8 cellular contexts compared by ENCODE assay signal in the genomic region with DNA sequence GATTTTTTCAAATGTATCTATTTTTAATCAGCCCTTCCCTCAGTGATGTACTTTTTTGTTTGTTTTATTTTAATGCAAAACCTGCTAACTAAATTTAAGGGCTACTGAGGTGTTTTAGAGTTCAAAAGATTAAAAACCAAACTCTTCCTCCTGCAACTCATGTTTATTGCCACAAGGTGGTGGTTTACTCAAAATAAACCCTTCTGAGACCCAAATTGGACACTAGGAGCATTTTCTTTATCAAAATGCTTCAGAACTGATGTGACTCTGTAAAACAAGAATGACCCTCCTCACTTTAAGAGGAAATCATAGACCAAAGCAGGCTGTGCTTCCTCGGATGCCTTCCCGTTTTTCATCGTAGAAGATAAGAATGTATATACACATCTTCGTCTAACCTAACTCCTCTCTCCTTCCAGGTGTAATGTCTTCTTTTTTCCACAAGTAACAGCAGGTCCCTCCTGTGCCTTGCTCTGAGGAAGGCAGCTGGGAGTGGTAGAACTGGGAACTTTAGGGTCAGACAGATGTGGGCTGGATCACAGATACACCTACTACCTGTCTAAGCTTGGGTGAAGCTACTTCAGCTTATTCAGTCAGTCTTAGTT. TPM values are rescaled to one million over a fixed set of nuclear protein-coding genes. Genes with fewer than 3 reads are reported as not detected.
A peak's percentile ranks its signal among the peaks of the same experiment; 100 is the strongest.
DNase-seq lines count a peak whose midpoint lies in the region; ATAC-seq, FAIRE-seq and TF ChIP-seq lines count a peak whose summit lies in the region.

No MANE protein-coding gene starts in this region.

- H3K4me3 ChIP-seq in CD8-positive, alpha-beta T cell (ENCODE audit: low read depth, low read length): no peak overlapping the region
- H3K4me3 ChIP-seq in kidney (ENCODE audit: low read length in 2 of 2): no peak overlapping the region

- no peak overlapping the region for H3K27ac Mint-ChIP-seq in CD8-positive, alpha-beta T cell
- no peak overlapping the region for H3K27ac Mint-ChIP-seq in HFFc6
- peak overlapping the region; percentile 88 for H3K27ac Mint-ChIP-seq in WTC11

- H3K27me3 Mint-ChIP-seq in CD8-positive, alpha-beta T cell (ENCODE audit: low read depth): no peaks in the 10 kb centered on the region
- H3K27me3 Mint-ChIP-seq in HFFc6 (ENCODE audit: insufficient read depth): peaks cover 15% of the 10 kb centered on the region
- H3K27me3 Mint-ChIP-seq in WTC11 (ENCODE audit: low read depth): no peaks in the 10 kb centered on the region; the same call in 1 of the 2 replicates

- H3K9ac ChIP-seq in kidney (ENCODE audit: low read length in 2 of 2): no peak overlapping the region

- H3K4me1 ChIP-seq in CD8-positive, alpha-beta T cell (ENCODE audit: insufficient read depth, low read length): peaks cover 6% of the 10 kb centered on the region
- H3K4me1 ChIP-seq in kidney (ENCODE audit: control insufficient read depth in 1 of 2, insufficient read depth in 1 of 2, low read depth in 1 of 2, low read length in 2 of 2): peaks cover 0 to 5% of the 10 kb centered on the region in 2 donors

- H3K9me3 Mint-ChIP-seq in CD8-positive, alpha-beta T cell: no peaks in the 10 kb centered on the region
- H3K9me3 Mint-ChIP-seq in HFFc6 (no peaks in the 10 kb centered on the region), WTC11 (no peaks in the 10 kb centered on the region)

- POLR2A ChIA-PET in CD8-positive, alpha-beta T cell (lab: Charles Lee): no interaction called here
- POLR2A ChIA-PET in WTC11 (lab: Charles Lee): no interaction called here

- no peak for ATAC-seq in CD8-positive, alpha-beta T cell
- ATAC-seq in WTC11: no peak
- ATAC-seq in HG03432 (IDR thresholded peaks at IDR 0.05; ENCODE audit: unreplicated experiment): no peak
- no peak for ATAC-seq in GM19328 (IDR thresholded peaks at IDR 0.05; ENCODE audit: unreplicated experiment)
- ATAC-seq in GM18517 (IDR thresholded peaks at IDR 0.05; ENCODE audit: unreplicated experiment): no peak

- peaks cover 24% of the 10 kb centered on the region for H3K4me1 Mint-ChIP-seq in CD8-positive, alpha-beta T cell (ENCODE audit: low read depth)
- H3K4me1 Mint-ChIP-seq in HFFc6 (ENCODE audit: low read depth): peaks cover 27% of the 10 kb centered on the region
- H3K4me1 Mint-ChIP-seq in WTC11: peaks cover 39% of the 10 kb centered on the region

- TF ChIP-seq CTCF in CD8-positive, alpha-beta T cell (IDR thresholded peaks at IDR 0.05): peak; percentile 62
- peak; percentile 81 for TF ChIP-seq CTCF in HFFc6 (IDR thresholded peaks at IDR 0.05)
- 0 out of 2 replicates have a peak, but pooled peaks have one; percentile 30 for TF ChIP-seq CTCF in WTC11 (IDR thresholded peaks at IDR 0.05)
- peak; percentile 62 for TF ChIP-seq CTCF in kidney (IDR thresholded peaks at IDR 0.05; ENCODE audit: borderline replicate concordance, extremely low read depth, insufficient read depth)

- peaks cover 2% of the 10 kb centered on the region for H3K36me3 Mint-ChIP-seq in CD8-positive, alpha-beta T cell
- H3K36me3 Mint-ChIP-seq in HFFc6 (ENCODE audit: low read depth) (no peaks in the 10 kb centered on the region), WTC11 (no peaks in the 10 kb centered on the region)

- CTCF ChIA-PET in CD8-positive, alpha-beta T cell (lab: Charles Lee): interaction anchor here (0.8 kb wide), 1 partner anchor 170 kb away, joined by 3 read pairs; no protein-coding TSS in a partner anchor
- CTCF ChIA-PET in WTC11 (lab: Charles Lee): interaction anchor here (0.7 to 3.0 kb wide), 8 partner anchors 10 to 145 kb away, joined by 3 to 22 read pairs (median 4); partner anchors contain the start of gene ARMC8

- no peak for DNase-seq in CD8-positive, alpha-beta T cell
- peak; percentile 45 for DNase-seq in HFFc6
- DNase-seq in WTC11 (ENCODE audit: low spot score): no peak
- DNase-seq in kidney: no peak
- no peak for DNase-seq in activated CD4-positive, alpha-beta T cell treated with anti-CD3 and anti-CD28 coated beads, Interleukin-2, amount 50 U/mL, for 1 hour

- H3K9me3 ChIP-seq in CD8-positive, alpha-beta T cell (ENCODE audit: low read length): no peaks in the 10 kb centered on the region
- H3K9me3 ChIP-seq in kidney (ENCODE audit: control insufficient read depth in 1 of 2, low read length in 2 of 2): no peaks in the 10 kb centered on the region

- FAIRE-seq in kidney (lab: Jason Lieb, UNC): peak; percentile 62

- intact Hi-C loops in CD8-positive, alpha-beta T cell (cut with DNase I, micrococcal nuclease): loop anchor here (5.0 to 10.0 kb wide), 3 partner anchors 260 to 590 kb away; partner anchors contain the start of genes CEP70 (in 1 of the 2) and PIK3CB (in 1 of the 2)
- intact Hi-C loops in kidney (cut with DNase I): loop anchor here (10.0 kb wide), 1 partner anchor 92 kb away; no protein-coding TSS in a partner anchor

- H3K27me3 ChIP-seq in CD8-positive, alpha-beta T cell (ENCODE audit: insufficient read depth, low read length): no peaks in the 10 kb centered on the region

- no peaks in the 10 kb centered on the region for H3K36me3 ChIP-seq in CD8-positive, alpha-beta T cell (ENCODE audit: insufficient read depth, low read length)
- H3K36me3 ChIP-seq in kidney (ENCODE audit: control insufficient read depth in 1 of 2, insufficient read depth in 2 of 2, low read length in 2 of 2): no peaks in the 10 kb centered on the region

- no peak overlapping the region for H3K4me3 Mint-ChIP-seq in CD8-positive, alpha-beta T cell
- H3K4me3 Mint-ChIP-seq in HFFc6: no peak overlapping the region
- no peak overlapping the region for H3K4me3 Mint-ChIP-seq in WTC11

- H3K27ac ChIP-seq in CD8-positive, alpha-beta T cell (ENCODE audit: low read depth, low read length): no peak overlapping the region
- H3K27ac ChIP-seq in kidney (ENCODE audit: low read depth in 2 of 2, low read length in 2 of 2): no peak overlapping the region

TF ChIP-seq in WTC11, 78 proteins besides CTCF, POLR2A, EP300 and RAD21 (continues in another document):
- TF ChIP-seq PRDM15 (CRISPR knock-in tag; IDR thresholded peaks at IDR 0.05): no peak
- TF ChIP-seq EMX1 (CRISPR knock-in tag; IDR thresholded peaks at IDR 0.05): no peak
- no peak for TF ChIP-seq NFATC4 (CRISPR knock-in tag; IDR thresholded peaks at IDR 0.05)
- no peak for TF ChIP-seq GRHL2 (CRISPR knock-in tag; IDR thresholded peaks at IDR 0.05; ENCODE audit: insufficient replicate concordance, severe bottlenecking)

RNA-seq across cellular contexts. Expression of gene NME9, which starts 2.9 kb away (rescaled TPM):
- 1 to 10 TPM in 1 of 2 experiments, not detected in 1; 1.2 TPM for total RNA-seq in CD8-positive, alpha-beta T cell
- not detected for total RNA-seq in HFFc6 (2021; fragmentation: NEBNext Ultra II Directional; extraction: Animal tissue kit (Norgen Biotek cat#: 25700))
- total RNA-seq in WTC11 (2021) (not detected in 3 replicates), kidney (3.5 TPM)
- 0.73 TPM for polyA plus RNA-seq in kidney (ENCODE audit: insufficient read depth, low read depth, low replicate concordance)

RNA-seq across cellular contexts. Expression of gene MRAS, which starts 15.8 kb away (rescaled TPM):
- total RNA-seq in CD8-positive, alpha-beta T cell: not detected
- 10 to 100 TPM; 62.7 to 97.4 (median 76.1) TPM for total RNA-seq in HFFc6 (2021; fragmentation: NEBNext Ultra II Directional; extraction: Animal tissue kit (Norgen Biotek cat#: 25700))
- total RNA-seq in WTC11 (2021) (11.1 to 14.8 TPM (median 11.7 TPM) in 3 replicates), kidney (106 TPM)
- 30.9 TPM for polyA plus RNA-seq in kidney (ENCODE audit: insufficient read depth, low read depth, low replicate concordance)

Comparison
In these comparisons a context has a peak if more than half of its experiments do, and no peak if none do; other contexts are left out.
1. CTCF ChIP-seq: peak in every context shown above with its lines; median percentile 81 in HFFc6; 62 in CD8-positive, alpha-beta T cell; 62 in kidney; 30 in WTC11.
2. RNA of gene MRAS, which starts 15.8 kb away (total RNA-seq): 106 TPM in kidney (single experiment), 62.7 to 97.4 TPM in HFFc6 and 11.1 to 14.8 TPM in WTC11; not detected in CD8-positive, alpha-beta T cell; every median in the first group is over 10 times any median in the second.